ENCODE assay signal across 8 cellular contexts in the genomic region with DNA sequence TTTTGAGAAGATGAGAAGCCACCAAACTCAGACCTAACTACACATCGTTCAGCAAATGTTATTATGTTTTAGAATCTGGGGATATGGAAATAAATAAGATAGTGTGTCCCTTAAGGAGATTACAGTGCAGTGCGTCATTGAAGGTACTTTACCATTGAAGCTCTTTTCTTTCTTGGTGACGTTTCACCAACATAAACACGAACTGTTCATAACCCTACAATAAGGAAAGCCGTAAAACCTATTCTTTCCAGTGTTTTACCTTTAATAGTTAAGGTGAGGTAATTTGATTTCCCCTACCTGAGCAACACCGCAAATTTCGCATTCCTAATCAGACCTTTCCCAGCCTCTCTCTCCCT. TPM values are rescaled to one million over a fixed set of nuclear protein-coding genes. Genes with fewer than 3 reads are reported as not detected.
DNase-seq lines count a peak whose midpoint lies in the region; ATAC-seq and TF ChIP-seq lines count a peak whose summit lies in the region.

No MANE protein-coding gene starts in this region.

- no peak for TF ChIP-seq RAD21 in neural cell (conservative IDR thresholded peaks at IDR 0.05)

- no peaks in the 10 kb centered on the region for H4K20me1 ChIP-seq in neural cell (ENCODE audit: insufficient read depth)

- no peaks in the 10 kb centered on the region for H3K27me3 Mint-ChIP-seq in IgD-negative memory B cell
- peaks cover 23% of the 10 kb centered on the region for H3K27me3 Mint-ChIP-seq in dendritic cell treated with granulocyte-macrophage colony-stimulating factor and Interleukin-4, amounts not matched to agents 40 ng/mL and 50 ng/mL, for 4 days

- H3K27ac Mint-ChIP-seq in IgD-negative memory B cell, result peak overlapping the region in 2 of 3 donors; percentile 60 to 97
- peak overlapping the region; percentile 94 for H3K27ac Mint-ChIP-seq in dendritic cell treated with granulocyte-macrophage colony-stimulating factor and Interleukin-4, amounts not matched to agents 40 ng/mL and 50 ng/mL, for 4 days

- H3K4me2 ChIP-seq in neural cell (ENCODE audit: low read length), result peak overlapping the region; percentile 56

- TF ChIP-seq EP300 in neural cell (conservative IDR thresholded peaks at IDR 0.05; ENCODE audit: poor library complexity, severe bottlenecking), result no peak

- H3K9me3 Mint-ChIP-seq in IgD-negative memory B cell, result peaks cover 0 to 2% (median 0%) of the 10 kb centered on the region in 3 donors
- no peaks in the 10 kb centered on the region for H3K9me3 Mint-ChIP-seq in dendritic cell treated with granulocyte-macrophage colony-stimulating factor and Interleukin-4, amounts not matched to agents 40 ng/mL and 50 ng/mL, for 4 days

- peak overlapping the region; percentile 84 for H3K4me3 ChIP-seq in neural cell (ENCODE audit: low read length)

- TF ChIP-seq CTCF in neural cell (IDR thresholded peaks at IDR 0.05; ENCODE audit: poor library complexity, severe bottlenecking), result peak; percentile 6

- peak; percentile 4 for ATAC-seq in GM18861 (IDR thresholded peaks at IDR 0.05; ENCODE audit: unreplicated experiment)
- no peak for ATAC-seq in HG03521 (IDR thresholded peaks at IDR 0.05; ENCODE audit: unreplicated experiment)
- ATAC-seq in HG02678 (IDR thresholded peaks at IDR 0.05; ENCODE audit: unreplicated experiment), result no peak

- H3K27ac ChIP-seq in neural cell (ENCODE audit: low read length), result peak overlapping the region; percentile 87

- no peaks in the 10 kb centered on the region for H3K36me3 ChIP-seq in neural cell (ENCODE audit: insufficient read depth, low read length)

- H3F3A ChIP-seq in neural cell (ENCODE audit: insufficient read depth, low read length, poor library complexity, severe bottlenecking), result no peaks in the 10 kb centered on the region

- H3K79me2 ChIP-seq in neural cell (replicated peaks; ENCODE audit: insufficient read depth, low read length), result peaks cover 16% of the 10 kb centered on the region

- H2AFZ ChIP-seq in neural cell (ENCODE audit: low read depth, low read length), result peak overlapping the region; percentile 98

- intact Hi-C loops in dendritic cell treated with granulocyte-macrophage colony-stimulating factor and Interleukin-4, amounts not matched to agents 40 ng/mL and 50 ng/mL, for 4 days (cut with micrococcal nuclease), result no loop called here

- no peaks in the 10 kb centered on the region for H3K9me2 ChIP-seq in neural cell (ENCODE audit: insufficient read depth, low read length)

- no peaks in the 10 kb centered on the region for H3K27me3 ChIP-seq in neural cell (ENCODE audit: insufficient read depth, low read depth, low read length)

- H3K4me1 Mint-ChIP-seq in IgD-negative memory B cell, result peaks cover 9 to 16% (median 12%) of the 10 kb centered on the region in 3 donors
- H3K4me1 Mint-ChIP-seq in dendritic cell treated with granulocyte-macrophage colony-stimulating factor and Interleukin-4, amounts not matched to agents 40 ng/mL and 50 ng/mL, for 4 days (ENCODE audit: low read depth), result peaks cover 20% of the 10 kb centered on the region

- no peak for DNase-seq in NCI-H526 treated with DMSO at 0.1 percent for 48 hours (lab: John Stamatoyannopoulos, UW)
- DNase-seq in C1 segment of cervical spinal cord (lab: John Stamatoyannopoulos, UW), result no peak

- peak overlapping the region; percentile 84 for H3K9ac ChIP-seq in neural cell (ENCODE audit: low read length)

- H3K36me3 Mint-ChIP-seq in IgD-negative memory B cell, result peaks cover 5% of the 10 kb centered on the region
- peaks cover 29% of the 10 kb centered on the region for H3K36me3 Mint-ChIP-seq in dendritic cell treated with granulocyte-macrophage colony-stimulating factor and Interleukin-4, amounts not matched to agents 40 ng/mL and 50 ng/mL, for 4 days (ENCODE audit: low read depth)

- peak overlapping the region; percentile 86 to 98 (median 97) for H3K4me3 Mint-ChIP-seq in IgD-negative memory B cell
- peak overlapping the region; percentile 94 for H3K4me3 Mint-ChIP-seq in dendritic cell treated with granulocyte-macrophage colony-stimulating factor and Interleukin-4, amounts not matched to agents 40 ng/mL and 50 ng/mL, for 4 days

- no peaks in the 10 kb centered on the region for H3K9me3 ChIP-seq in neural cell (ENCODE audit: low read length)

TF ChIP-seq in neural cell, 6 proteins besides CTCF, POLR2A, EP300 and RAD21:
- TF ChIP-seq POLR2AphosphoS5 (IDR thresholded peaks at IDR 0.05), result no peak

RNA-seq across cellular contexts. Expression of gene CCDC66, which starts 0.8 kb away (rescaled TPM):
- 20.9 TPM for polyA plus RNA-seq in IgD-negative memory B cell
- 42.6 and 80.3 TPM in 2 replicates for polyA plus RNA-seq in neural cell
- 96.2 and 102 TPM in 2 replicates for polyA minus RNA-seq in neural cell
